In the genomic region with DNA sequence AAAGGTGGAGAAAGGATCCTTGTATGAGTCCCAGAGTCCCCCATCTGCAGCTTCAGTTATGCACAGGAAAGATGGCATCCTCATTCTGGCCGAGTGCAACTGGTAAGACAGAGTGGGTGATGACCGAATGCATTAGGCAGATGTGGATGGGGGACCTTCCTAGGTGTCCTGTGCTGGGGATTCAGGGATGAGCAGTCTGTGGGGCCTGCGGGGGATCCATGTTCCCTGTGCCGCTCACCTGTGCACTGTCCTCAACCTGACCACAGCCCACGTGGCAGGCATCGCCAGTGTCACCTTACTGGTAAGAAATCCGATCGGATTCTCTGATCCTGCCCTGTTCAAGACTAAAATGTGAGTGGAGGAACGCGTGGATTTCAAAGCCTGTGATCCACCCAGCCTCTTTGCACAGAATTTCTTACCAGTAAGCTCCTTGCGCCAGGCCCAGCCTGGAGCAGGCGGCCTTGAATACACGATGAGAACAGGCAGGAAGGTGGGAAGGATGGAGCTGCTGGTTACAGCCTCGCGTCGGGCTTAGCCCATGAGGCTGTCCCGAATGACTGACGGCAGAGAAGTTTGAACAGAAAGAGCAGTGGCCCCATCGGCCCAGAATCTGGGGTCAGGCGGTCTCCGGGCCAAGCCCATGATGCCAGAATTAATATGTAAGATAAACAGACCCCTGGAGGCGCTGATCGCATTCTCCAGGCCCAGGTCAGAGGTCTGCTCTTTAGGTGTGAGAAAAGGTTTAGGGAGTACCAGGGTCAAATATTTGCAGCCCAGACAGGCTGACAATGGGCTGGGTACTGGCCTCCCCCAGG, we compare ENCODE assay signal across 13 cellular contexts. TPM values are rescaled to one million over a fixed set of nuclear protein-coding genes. Genes with fewer than 3 reads are reported as not detected.
"Had no signal": no experiment of that assay in that cellular context is flagged by ENCODE, and none has a peak within 500 bp of the region (broad histone marks: within the 10 kb centered on the region; RNA-seq: fewer than 3 reads in every experiment).

No MANE protein-coding gene starts in this region.

- H3K36me3 Mint-ChIP-seq: naive thymus-derived CD4-positive, alpha-beta T cell had no signal

- H3K27ac ChIP-seq: cardiac muscle cell, esophagus muscularis mucosa, left lung had no signal

- H3K9me3 Mint-ChIP-seq: activated CD8-positive, alpha-beta T cell treated with anti-CD3 and anti-CD28 coated beads for 36 hours had no signal

- ATAC-seq: activated CD4-positive, alpha-beta T cell treated with anti-CD3 and anti-CD28 coated beads for 36 hours; activated CD8-positive, alpha-beta T cell treated with anti-CD3 and anti-CD28 coated beads for 36 hours; left lung; mucosa of descending colon; naive thymus-derived CD4-positive, alpha-beta T cell; right cardiac atrium had no signal

- H3K4me1 Mint-ChIP-seq: activated CD4-positive, alpha-beta T cell treated with anti-CD3 and anti-CD28 coated beads for 36 hours; naive thymus-derived CD4-positive, alpha-beta T cell had no signal

- H3K27ac Mint-ChIP-seq: activated CD4-positive, alpha-beta T cell treated with anti-CD3 and anti-CD28 coated beads for 36 hours; activated CD8-positive, alpha-beta T cell treated with anti-CD3 and anti-CD28 coated beads for 36 hours; activated naive CD4-positive, alpha-beta T cell treated with anti-CD3 and anti-CD28 coated beads for 36 hours; naive thymus-derived CD4-positive, alpha-beta T cell; progenitor cell of endocrine pancreas; stimulated activated naive CD8-positive, alpha-beta T cell treated with anti-CD3 and anti-CD28 coated beads, Interleukin-15, Interleukin-2, amounts not matched to agents 100 ng/mL and 50 ng/mL, for 24 hours had no signal

- H3K36me3 ChIP-seq: cardiac muscle cell, esophagus muscularis mucosa, left lung had no signal

- H3K9me3 ChIP-seq: esophagus muscularis mucosa, left lung, mucosa of descending colon had no signal

- H3K4me3 ChIP-seq: cardiac muscle cell, esophagus muscularis mucosa, left lung, mucosa of descending colon had no signal

- H3K4me3 Mint-ChIP-seq: activated CD4-positive, alpha-beta T cell treated with anti-CD3 and anti-CD28 coated beads for 36 hours; activated CD8-positive, alpha-beta T cell treated with anti-CD3 and anti-CD28 coated beads for 36 hours; activated naive CD4-positive, alpha-beta T cell treated with anti-CD3 and anti-CD28 coated beads for 36 hours; naive thymus-derived CD4-positive, alpha-beta T cell; stimulated activated naive CD8-positive, alpha-beta T cell treated with anti-CD3 and anti-CD28 coated beads, Interleukin-15, Interleukin-2, amounts not matched to agents 100 ng/mL and 50 ng/mL, for 24 hours had no signal

- H3K27me3 ChIP-seq: cardiac muscle cell had no signal

- H3K27me3 Mint-ChIP-seq: activated CD4-positive, alpha-beta T cell treated with anti-CD3 and anti-CD28 coated beads for 36 hours; activated CD8-positive, alpha-beta T cell treated with anti-CD3 and anti-CD28 coated beads for 36 hours had no signal

- H3K4me1 ChIP-seq: esophagus muscularis mucosa, left lung had no signal

- DNase-seq: activated CD4-positive, alpha-beta T cell treated with anti-CD3 and anti-CD28 coated beads for 36 hours; activated CD8-positive, alpha-beta T cell treated with anti-CD3 and anti-CD28 coated beads for 36 hours; activated naive CD4-positive, alpha-beta T cell treated with anti-CD3 and anti-CD28 coated beads for 36 hours; mammary epithelial cell; naive thymus-derived CD4-positive, alpha-beta T cell; right cardiac atrium; T-helper 2 cell had no signal

RNA-seq across cellular contexts. Expression of a gene that starts 56.5 kb away (rescaled TPM):
- total RNA-seq: activated CD4-positive, alpha-beta T cell treated with anti-CD3 and anti-CD28 coated beads for 36 hours; activated CD8-positive, alpha-beta T cell treated with anti-CD3 and anti-CD28 coated beads for 36 hours; activated naive CD4-positive, alpha-beta T cell treated with anti-CD3 and anti-CD28 coated beads for 36 hours; mammary epithelial cell; naive thymus-derived CD4-positive, alpha-beta T cell had no signal
